In the genomic region with DNA sequence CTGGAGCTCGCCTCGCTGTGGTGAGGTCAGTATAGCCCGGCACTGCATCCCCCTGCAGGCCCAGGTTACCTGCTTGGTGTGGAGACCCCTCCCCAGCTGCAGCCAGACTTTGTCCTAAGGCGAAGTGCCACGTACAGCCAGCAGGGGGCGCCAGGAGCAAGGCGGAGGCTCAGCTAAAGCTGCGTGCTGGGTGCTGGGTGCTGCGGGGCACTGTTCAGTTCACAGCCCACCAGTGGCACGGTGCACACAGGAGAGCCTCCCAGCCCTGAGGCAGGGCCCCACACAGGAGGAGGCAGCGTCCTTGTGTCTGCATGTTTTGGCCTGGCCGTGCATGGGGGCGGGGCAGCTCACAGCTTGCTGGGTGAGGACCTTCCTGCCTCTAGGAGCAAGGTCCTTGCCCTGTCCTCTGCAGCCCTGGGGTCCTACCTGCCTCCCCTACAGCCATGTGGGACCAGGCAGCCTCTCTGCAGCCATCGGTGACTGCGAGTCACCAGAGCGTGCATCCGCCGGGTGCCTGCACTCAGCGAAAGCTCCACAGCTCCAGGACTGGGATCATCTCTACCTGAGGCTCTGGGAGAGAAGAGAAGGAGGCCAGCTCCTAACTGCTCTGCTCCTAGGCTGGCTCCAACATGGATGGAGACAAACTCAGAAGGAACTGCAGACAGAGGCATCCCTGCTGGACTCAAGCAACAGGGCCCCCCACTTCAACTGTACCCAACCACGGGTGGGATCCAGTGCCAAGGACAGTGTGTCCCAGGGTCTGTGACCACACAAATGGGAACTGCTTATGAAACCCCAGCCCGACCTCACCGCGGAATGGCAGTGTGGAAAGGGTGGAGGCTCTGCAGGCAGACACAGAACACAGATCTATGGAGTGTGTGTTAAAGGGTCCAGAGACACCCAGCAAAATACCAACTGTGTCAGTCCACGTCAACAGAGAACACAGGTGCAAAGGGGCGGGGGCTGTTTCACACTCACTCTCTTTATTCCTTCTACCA, we compare ENCODE assay signal across 8 cellular contexts. TPM values are rescaled to one million over a fixed set of nuclear protein-coding genes. Genes with fewer than 3 reads are reported as not detected.
DNase-seq lines count a peak whose midpoint lies in the region; ATAC-seq and TF ChIP-seq lines count a peak whose summit lies in the region.

No MANE protein-coding gene starts in this region.

- no peak overlapping the region for H3K4me3 ChIP-seq in heart left ventricle
- peak overlapping the region in 1 of 8 donors; percentile 15 for H3K4me3 ChIP-seq in spleen

- H3K36me3 ChIP-seq in heart left ventricle, result peaks cover 0 to 18% (median 0%) of the 10 kb centered on the region in 9 donors
- H3K36me3 ChIP-seq in spleen, result peaks cover 0 to 61% (median 2%) of the 10 kb centered on the region in 6 donors

- WGBS in heart left ventricle, 4 donors, result 51 to 87% (median 55%) methylated on average over 13 to 25 of the region's 25 CpGs
- WGBS in spleen, 5 donors, result 44 to 59% (median 48%) methylated on average over 14 to 25 of the region's 25 CpGs

- H3K4me1 ChIP-seq in heart left ventricle (peaks cover 0 to 36% (median 17%) of the 10 kb centered on the region in 12 donors), spleen (peaks cover 15 to 95% (median 34%) of the 10 kb centered on the region in 6 donors)

- H3K27ac ChIP-seq in heart left ventricle (no peak overlapping the region), spleen (peak overlapping the region in 1 of 8 donors; percentile 5)

- ATAC-seq in HG03439 (IDR thresholded peaks at IDR 0.05; ENCODE audit: unreplicated experiment) (peak; percentile 41), heart left ventricle (peak in 2 of 4 donors; percentile 12 to 21), GM21737 (IDR thresholded peaks at IDR 0.05; ENCODE audit: unreplicated experiment) (no peak), HG03520 (IDR thresholded peaks at IDR 0.05; ENCODE audit: unreplicated experiment) (no peak)
- peak; percentile 39 to 52 for ATAC-seq in activated naive CD4-positive, alpha-beta T cell treated with anti-CD3 and anti-CD28 coated beads, Interleukin-2, amount 50 U/mL, for 72 hours

- H3K27ac Mint-ChIP-seq in CD14-positive monocyte, result no peak overlapping the region
- H3K27ac Mint-ChIP-seq in activated naive CD4-positive, alpha-beta T cell treated with anti-CD3 and anti-CD28 coated beads, Interleukin-2, amount 50 U/mL, for 72 hours, result peak overlapping the region in 1 of 2 donors; percentile 81

- H3K4me1 Mint-ChIP-seq in CD14-positive monocyte, result peaks cover 22% of the 10 kb centered on the region

- H3K27me3 Mint-ChIP-seq in CD14-positive monocyte (ENCODE audit: low read depth in 3 of 3), result peaks cover 3 to 4% (median 3%) of the 10 kb centered on the region in 3 donors

- TF ChIP-seq POLR2A in heart left ventricle (IDR thresholded peaks at IDR 0.05), result no peak
- TF ChIP-seq POLR2A in spleen (IDR thresholded peaks at IDR 0.05), result no peak

- no peaks in the 10 kb centered on the region for H3K9me3 ChIP-seq in heart left ventricle
- no peaks in the 10 kb centered on the region for H3K9me3 ChIP-seq in spleen

- intact Hi-C loops in CD14-positive monocyte (cut with micrococcal nuclease) (loop anchor here (1.0 to 10.0 kb wide), 6 partner anchors 20 to 154 kb away; no protein-coding TSS in a partner anchor), heart left ventricle (cut with DNase I) (loop anchor here in 5 of 10 donors (1.0 to 10.0 kb wide), 5 partner anchors 20 to 73 kb away; no protein-coding TSS in a partner anchor), spleen (cut with DNase I; ENCODE audit: low total_unique reads) (no loop called here)

- H3K36me3 Mint-ChIP-seq in CD14-positive monocyte, result peaks cover 17 to 23% of the 10 kb centered on the region in 2 donors
- peaks cover 17 to 30% of the 10 kb centered on the region in 2 donors for H3K36me3 Mint-ChIP-seq in activated naive CD4-positive, alpha-beta T cell treated with anti-CD3 and anti-CD28 coated beads, Interleukin-2, amount 50 U/mL, for 72 hours

- H3K27me3 ChIP-seq in heart left ventricle (no peaks in the 10 kb centered on the region), spleen (replicated peaks in 1 of 7) (no peaks in the 10 kb centered on the region)

- TF ChIP-seq CTCF in CD14-positive monocyte (IDR thresholded peaks at IDR 0.05), result peak; percentile 99
- peak; percentile 82 to 96 (median 92) for TF ChIP-seq CTCF in heart left ventricle (IDR thresholded peaks at IDR 0.05)
- TF ChIP-seq CTCF in spleen (IDR thresholded peaks at IDR 0.05 in 8 of 11, conservative IDR thresholded peaks at IDR 0.05 in 3 of 11), result peak; percentile 82 to 95 (median 90)

- peak; percentile 73 for DNase-seq in CD14-positive monocyte (ENCODE audit: low spot score)
- peak; percentile 5 for DNase-seq in SKM-1 (lab: John Stamatoyannopoulos, UW; ENCODE audit: unreplicated experiment)
- DNase-seq in activated naive CD4-positive, alpha-beta T cell treated with anti-CD3 and anti-CD28 coated beads, Interleukin-2, amount 50 U/mL, for 72 hours (ENCODE audit: low spot score in 2 of 2), result peak; percentile 68 to 85
- peak; percentile 44 to 84 (median 65) for DNase-seq in heart left ventricle
- peak; percentile 94 for DNase-seq in spleen

- no peak overlapping the region for H3K4me3 Mint-ChIP-seq in CD14-positive monocyte

- peaks cover 0 to 2% (median 0%) of the 10 kb centered on the region in 7 donors for H3K9me3 Mint-ChIP-seq in CD14-positive monocyte
- no peaks in the 10 kb centered on the region for H3K9me3 Mint-ChIP-seq in activated naive CD4-positive, alpha-beta T cell treated with anti-CD3 and anti-CD28 coated beads, Interleukin-2, amount 50 U/mL, for 72 hours

RNA-seq across cellular contexts. Expression of gene SLC7A5, which starts 19.0 kb away (rescaled TPM):
- 1 to 10 TPM in 1 of 2 donors, under 1 TPM in 1; 0.40 to 1.1 TPM for polyA plus RNA-seq in CD14-positive monocyte
- 100 to 1,000 TPM; 112 to 197 TPM for total RNA-seq in activated naive CD4-positive, alpha-beta T cell treated with anti-CD3 and anti-CD28 coated beads, Interleukin-2, amount 50 U/mL, for 72 hours
- 10 to 100 TPM in 1 of 9 donors, 1 to 10 TPM in 8; 1.7 to 12.2 (median 3.0) TPM for total RNA-seq in heart left ventricle
- polyA plus RNA-seq in heart left ventricle, result 1 to 10 TPM; 3.2 to 5.4 TPM
- 10 to 100 TPM in 6 of 7 donors, 1 to 10 TPM in 1; 9.8 to 30.6 (median 18.5) TPM for total RNA-seq in spleen
- 1 to 10 TPM; 2.5 to 7.3 (median 5.1) TPM for polyA plus RNA-seq in spleen

Comparison
In these comparisons a context has a peak if more than half of its experiments do, and no peak if none do; other contexts are left out.
1. DNase-seq: peak in every context shown above with its lines; median percentile 94 in spleen; 76 in activated naive CD4-positive, alpha-beta T cell treated with anti-CD3 and anti-CD28 coated beads, Interleukin-2, amount 50 U/mL, for 72 hours; 73 in CD14-positive monocyte; 65 in heart left ventricle; 5 in SKM-1.
2. ATAC-seq: peak in HG03439 (single experiment) and activated naive CD4-positive, alpha-beta T cell treated with anti-CD3 and anti-CD28 coated beads, Interleukin-2, amount 50 U/mL, for 72 hours (2 of 2); none in GM21737 (single experiment) and HG03520 (single experiment).
3. Peak in every context shown above with its lines, with median percentiles within 50 percentile points of each other: CTCF ChIP-seq.